8 cellular contexts compared by ENCODE assay signal in the genomic region with DNA sequence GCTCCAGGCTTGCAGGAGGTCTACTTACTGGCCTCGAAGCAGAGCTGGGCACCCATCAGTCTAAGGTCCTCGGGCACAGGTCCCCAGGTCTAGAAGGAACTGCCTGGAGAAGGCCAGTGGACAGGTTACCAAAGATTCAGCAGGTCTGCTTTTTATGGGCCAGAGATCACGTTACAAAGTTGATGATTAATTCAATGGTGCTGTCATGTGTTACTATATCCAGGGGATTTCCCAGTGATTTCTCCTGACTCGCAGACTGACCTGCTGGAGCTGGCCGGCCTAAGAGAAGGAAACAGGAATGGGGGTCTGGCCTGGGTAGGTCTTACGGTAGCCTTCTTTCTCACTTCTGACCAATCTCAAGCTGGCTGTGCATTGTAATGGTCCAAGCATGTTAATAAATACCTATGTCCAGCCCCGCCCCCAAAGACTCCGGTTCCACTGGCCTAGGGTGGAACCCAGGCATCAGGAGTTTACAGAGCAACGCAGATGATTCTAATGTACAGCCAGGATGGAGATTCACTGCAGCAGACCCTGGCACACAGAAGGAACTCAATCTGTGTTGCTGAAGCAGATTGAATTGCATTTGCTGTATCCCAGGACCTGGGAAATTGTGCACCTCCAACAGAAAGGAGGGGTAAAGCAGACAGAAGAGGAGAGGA. TPM values are rescaled to one million over a fixed set of nuclear protein-coding genes. Genes with fewer than 3 reads are reported as not detected.
DNase-seq lines count a peak whose midpoint lies in the region; ATAC-seq and TF ChIP-seq lines count a peak whose summit lies in the region.

A gene with protein sequence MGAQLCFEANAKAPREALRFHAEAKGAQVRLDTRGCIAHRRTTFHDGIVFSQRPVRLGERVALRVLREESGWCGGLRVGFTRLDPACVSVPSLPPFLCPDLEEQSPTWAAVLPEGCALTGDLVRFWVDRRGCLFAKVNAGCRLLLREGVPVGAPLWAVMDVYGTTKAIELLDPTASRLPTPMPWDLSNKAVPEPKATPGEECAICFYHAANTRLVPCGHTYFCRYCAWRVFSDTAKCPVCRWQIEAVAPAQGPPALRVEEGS (minus strand): TSS at position 127 of the 659 bp plus-strand sequence. CDS start 71 bp downstream, at position 56.

- H3K4me3 Mint-ChIP-seq in naive thymus-derived CD8-positive, alpha-beta T cell: no peak within 1 kb of the TSS

- H3K4ac ChIP-seq in mesenchymal stem cell (ENCODE audit: low read depth in 1 of 2, low read length in 2 of 2): no peak within 1 kb of the TSS

- in situ Hi-C loops in brain microvascular endothelial cell (cut with HindIII; ENCODE audit: low pct_ligation_motif_present, low sequenced_read_pairs): no loop called here

- no peak within 1 kb of the TSS for H3K14ac ChIP-seq in mesenchymal stem cell (ENCODE audit: low read length in 2 of 2)

- H3K4me3 ChIP-seq in brain microvascular endothelial cell (ENCODE audit: low read depth, low read length) (no peak within 1 kb of the TSS), mesenchymal stem cell (ENCODE audit: insufficient read depth in 1 of 2, low read depth in 1 of 2, low read length in 2 of 2) (no peak within 1 kb of the TSS)

- H3K27ac ChIP-seq in brain microvascular endothelial cell (no peak within 1 kb of the TSS), mesenchymal stem cell (ENCODE audit: low read length, poor library complexity, severe bottlenecking) (peak within 1 kb of the TSS; percentile 72)

- no peak within 1 kb of the TSS for H3K23ac ChIP-seq in mesenchymal stem cell (ENCODE audit: low read length in 2 of 2)

- H3K27ac Mint-ChIP-seq in naive thymus-derived CD8-positive, alpha-beta T cell: peak within 1 kb of the TSS in 2 of 10 donors; percentile 17 to 37

- no peaks in the 10 kb centered on the region for H3K9me3 Mint-ChIP-seq in naive thymus-derived CD8-positive, alpha-beta T cell

- H3K9me3 ChIP-seq in mesenchymal stem cell (ENCODE audit: control insufficient read depth, low read length): no peaks in the 10 kb centered on the region

- peaks cover 13 to 33% (median 22%) of the 10 kb centered on the region in 4 donors for H3K4me1 Mint-ChIP-seq in naive thymus-derived CD8-positive, alpha-beta T cell

- WGBS in mesenchymal stem cell: 81% methylated on average over 9 of the region's 9 CpGs

- no peak within 1 kb of the TSS for H2AFZ ChIP-seq in mesenchymal stem cell (ENCODE audit: low read depth, low read length)

- H2BK12ac ChIP-seq in mesenchymal stem cell (ENCODE audit: low read length in 2 of 2): no peak within 1 kb of the TSS

- TF ChIP-seq CTCF in brain microvascular endothelial cell (IDR thresholded peaks at IDR 0.05; ENCODE audit: low read depth, low read length, missing control alignments): no peak

- H4K91ac ChIP-seq in mesenchymal stem cell (ENCODE audit: low read length): no peak within 1 kb of the TSS

- H2AK5ac ChIP-seq in mesenchymal stem cell (ENCODE audit: low read length, severe bottlenecking): peak within 1 kb of the TSS; percentile 74

- POLR2A ChIA-PET in naive thymus-derived CD8-positive, alpha-beta T cell (lab: Charles Lee): interaction anchor here (1.9 kb wide), 1 partner anchor 32 kb away, joined by 5 read pairs; the partner anchor contains the start of gene ARID5A

- DNase-seq in COLO668 (lab: John Stamatoyannopoulos, UW; ENCODE audit: unreplicated experiment) (peak; percentile 68), HT1080 (ENCODE audit: low read depth) (peak; percentile 53), brain microvascular endothelial cell (peak; percentile 52), mesenchymal stem cell (peak; percentile 43), T-helper 2 cell (no peak)
- DNase-seq in naive thymus-derived CD8-positive, alpha-beta T cell: no peak

- peaks cover 13% of the 10 kb centered on the region for H3K27me3 ChIP-seq in brain microvascular endothelial cell (replicated peaks)
- H3K27me3 ChIP-seq in mesenchymal stem cell (ENCODE audit: control insufficient read depth in 1 of 2, insufficient read depth in 1 of 2, low read length in 2 of 2): peaks cover 12 to 49% of the 10 kb centered on the region in 2 experiments

- H3K18ac ChIP-seq in mesenchymal stem cell (ENCODE audit: low read depth in 1 of 2, low read length in 2 of 2): no peak within 1 kb of the TSS

- no peaks in the 10 kb centered on the region for H3K79me1 ChIP-seq in mesenchymal stem cell (replicated peaks; ENCODE audit: low read length, poor library complexity, severe bottlenecking)

- no peaks in the 10 kb centered on the region for H3K36me3 ChIP-seq in brain microvascular endothelial cell (replicated peaks)
- peaks cover 0 to 3% of the 10 kb centered on the region in 2 experiments for H3K36me3 ChIP-seq in mesenchymal stem cell (ENCODE audit: control insufficient read depth in 1 of 2, insufficient read depth in 2 of 2, low read depth in 1 of 2, low read length in 2 of 2)

- no peak within 1 kb of the TSS for H2BK15ac ChIP-seq in mesenchymal stem cell (ENCODE audit: low read depth, poor library complexity, severe bottlenecking)

- peak within 1 kb of the TSS; percentile 38 for H3K4me2 ChIP-seq in mesenchymal stem cell (ENCODE audit: low read length, poor library complexity, severe bottlenecking)

- peaks cover 4 to 17% (median 9%) of the 10 kb centered on the region in 5 donors for H3K27me3 Mint-ChIP-seq in naive thymus-derived CD8-positive, alpha-beta T cell

- no peak for ATAC-seq in GM18511 (IDR thresholded peaks at IDR 0.05; ENCODE audit: unreplicated experiment)
- no peak for ATAC-seq in HG03378 (IDR thresholded peaks at IDR 0.05; ENCODE audit: unreplicated experiment)
- ATAC-seq in naive thymus-derived CD8-positive, alpha-beta T cell: no peak

- no peak within 1 kb of the TSS for H2BK5ac ChIP-seq in mesenchymal stem cell (ENCODE audit: low read depth, low read length, poor library complexity, severe bottlenecking)

- H3K4me1 ChIP-seq in mesenchymal stem cell (ENCODE audit: control insufficient read depth, insufficient read depth, low read depth, low read length): peaks cover 53% of the 10 kb centered on the region

- H2BK120ac ChIP-seq in mesenchymal stem cell (ENCODE audit: low read depth, low read length): no peak within 1 kb of the TSS

- no peak within 1 kb of the TSS for H4K8ac ChIP-seq in mesenchymal stem cell (ENCODE audit: low read length)

- H3K9ac ChIP-seq in mesenchymal stem cell (ENCODE audit: low read length): no peak within 1 kb of the TSS

- no peaks in the 10 kb centered on the region for H3K36me3 Mint-ChIP-seq in naive thymus-derived CD8-positive, alpha-beta T cell

RNA-seq across cellular contexts. Expression of the gene that starts here (rescaled TPM):
- total RNA-seq in HT1080 (2014; rRNA removed; shearing (Covaris generic)): not detected in 2 replicates
- not detected in 2 replicates for polyA plus RNA-seq in HT1080 (2015; cell fraction: cytosol; rRNA removed)
- polyA plus RNA-seq in HT1080 (2015; cell fraction: nucleus; rRNA removed): not detected in 2 replicates
- polyA plus RNA-seq in mesenchymal stem cell (2013, experiment 1 of 2): not detected
- polyA plus RNA-seq in mesenchymal stem cell (2013, experiment 2 of 2): not detected
- under 1 TPM in 1 of 2 experiments, not detected in 1; 0.39 TPM for total RNA-seq in naive thymus-derived CD8-positive, alpha-beta T cell
- under 1 TPM in 1 of 3 donors, not detected in 2; 0.16 TPM for polyA plus RNA-seq in naive thymus-derived CD8-positive, alpha-beta T cell

Comparison
In these comparisons a context has a peak if more than half of its experiments do, and no peak if none do; other contexts are left out.
1. Peak in DNase-seq in HT1080; RNA of the gene not detected or under 1 TPM.
2. DNase-seq: peak in COLO668 (single experiment), brain microvascular endothelial cell (single experiment) and mesenchymal stem cell (single experiment); none in T-helper 2 cell (0 of 5) and naive thymus-derived CD8-positive, alpha-beta T cell (0 of 10).